Comparison of ENCODE assay signal across 4 cellular contexts in the genomic region with DNA sequence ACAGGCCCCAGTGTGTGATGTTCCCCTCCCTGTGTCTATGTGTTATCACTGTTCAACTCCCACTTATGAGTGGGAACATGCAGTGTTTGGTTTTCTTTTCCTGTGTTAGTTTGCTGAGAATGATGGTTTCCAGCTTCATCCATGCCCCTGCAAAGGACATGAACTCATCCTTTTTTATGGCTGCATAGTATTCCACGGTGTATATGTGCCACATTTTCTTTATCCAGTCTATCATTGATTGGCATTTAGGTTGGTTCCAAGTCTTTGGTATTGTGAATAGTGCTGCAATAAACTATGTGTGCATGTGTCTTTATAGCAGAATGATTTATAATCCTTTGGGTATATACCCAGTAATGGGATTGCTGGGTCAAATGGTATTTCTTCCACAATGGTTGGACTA.
DNase-seq lines count a peak whose midpoint lies in the region; ATAC-seq, FAIRE-seq and TF ChIP-seq lines count a peak whose summit lies in the region.
"Not testable (repeated sequence)": the region's sequence is repeated elsewhere in the genome, so short reads cannot be mapped to it uniquely, and the experiment has no call there.

No MANE protein-coding gene starts in this region.

- H3K36me3 Mint-ChIP-seq in activated naive CD8-positive, alpha-beta T cell treated with anti-CD3 and anti-CD28 coated beads for 36 hours; neural progenitor cell: not testable (repeated sequence)

- not testable (repeated sequence) for H3K4me1 Mint-ChIP-seq in activated naive CD8-positive, alpha-beta T cell treated with anti-CD3 and anti-CD28 coated beads for 36 hours; neural progenitor cell

- H3K4me1 ChIP-seq in HEK293 (ENCODE audit: control insufficient read depth, insufficient read depth, low read length); neural progenitor cell: not testable (repeated sequence)
- peaks cover 3 to 24% of the 10 kb centered on the region in 2 experiments; a peak in 4 of 5 replicates for H3K4me1 ChIP-seq in K562 (replicated peaks in 1 of 2; ENCODE audit: control insufficient read depth in 2 of 2, insufficient read depth in 2 of 2, low read length in 2 of 2)

- FAIRE-seq in K562 (lab: Jason Lieb, UNC), result not testable (repeated sequence)

- H3F3A ChIP-seq in neural progenitor cell (ENCODE audit: low read depth), result not testable (repeated sequence)

- not testable (repeated sequence) for H3K9me3 ChIP-seq in HEK293 (ENCODE audit: control insufficient read depth, insufficient read depth, low read depth, low read length); K562 (replicated peaks; ENCODE audit: control insufficient read depth, insufficient read depth, low read depth, low read length); neural progenitor cell (ENCODE audit: low read depth)

- intact Hi-C loops in K562 (cut with micrococcal nuclease), result loop anchor here (5.0 kb wide), 1 partner anchor 83 kb away; no protein-coding TSS in a partner anchor

- not testable (repeated sequence) for H3K27me3 ChIP-seq in K562 (ENCODE audit: control insufficient read depth in 2 of 2, insufficient read depth in 2 of 2, low read length in 2 of 2); neural progenitor cell

- TF ChIP-seq CTCF in HEK293 (tag by site-specific recombination; IDR thresholded peaks at IDR 0.05); K562 (IDR thresholded peaks at IDR 0.05 in 2 of 3, conservative IDR thresholded peaks at IDR 0.05 in 1 of 3; ENCODE audit: insufficient read depth in 2 of 3, low read depth in 1 of 3, low read length in 3 of 3); neural progenitor cell (IDR thresholded peaks at IDR 0.05): not testable (repeated sequence)

- H3K4me3 Mint-ChIP-seq in activated naive CD8-positive, alpha-beta T cell treated with anti-CD3 and anti-CD28 coated beads for 36 hours, result peak overlapping the region; percentile 35
- H3K4me3 Mint-ChIP-seq in neural progenitor cell, result peak overlapping the region; percentile 55

- in situ Hi-C loops in K562 (cut with MboI), result not testable (repeated sequence)

- H3K9me3 Mint-ChIP-seq in activated naive CD8-positive, alpha-beta T cell treated with anti-CD3 and anti-CD28 coated beads for 36 hours, result not testable (repeated sequence)
- peaks cover 11% of the 10 kb centered on the region for H3K9me3 Mint-ChIP-seq in neural progenitor cell

- not testable (repeated sequence) for BruUV-seq in K562 (replicated peaks; lab: Mats Ljungman, UMichigan)

- not testable (repeated sequence) for H3K79me2 ChIP-seq in K562 (ENCODE audit: control insufficient read depth, insufficient read depth, low read length); neural progenitor cell (ENCODE audit: low read depth)

- POLR2A ChIA-PET in HEK293 (lab: Yijun Ruan, JAX); K562 (lab: Yijun Ruan, JAX): not testable (repeated sequence)

- H3K36me3 ChIP-seq in HEK293 (ENCODE audit: control insufficient read depth in 2 of 2, insufficient read depth in 1 of 2, low read length in 2 of 2); K562 (ENCODE audit: control insufficient read depth, insufficient read depth, low read length); neural progenitor cell: not testable (repeated sequence)

- not testable (repeated sequence) for H3K27ac ChIP-seq in HEK293 (ENCODE audit: extremely low read depth, low read depth, low read length); K562 (ENCODE audit: extremely low read depth, low read depth, low read length); neural progenitor cell

- not testable (repeated sequence) for H3K27ac Mint-ChIP-seq in activated naive CD8-positive, alpha-beta T cell treated with anti-CD3 and anti-CD28 coated beads for 36 hours; neural progenitor cell

- not testable (repeated sequence) for H3K9me1 ChIP-seq in K562 (ENCODE audit: control insufficient read depth, insufficient read depth, low read length)

- not testable (repeated sequence) for TF ChIP-seq EP300 in K562 (IDR thresholded peaks at IDR 0.05; ENCODE audit: low read length)

- H3K27me3 Mint-ChIP-seq in activated naive CD8-positive, alpha-beta T cell treated with anti-CD3 and anti-CD28 coated beads for 36 hours, result not testable (repeated sequence)
- peaks cover 20% of the 10 kb centered on the region for H3K27me3 Mint-ChIP-seq in neural progenitor cell (ENCODE audit: insufficient read depth, low read depth)

- TF ChIP-seq POLR2A in K562 (conservative IDR thresholded peaks at IDR 0.05), result not testable (repeated sequence)

- not testable (repeated sequence) for H3K9ac ChIP-seq in K562 (ENCODE audit: insufficient read depth in 1 of 2, low read depth in 2 of 2, low read length in 2 of 2); neural progenitor cell

- not testable (repeated sequence) for TF ChIP-seq RAD21 in K562 (CRISPR knock-in tag; conservative IDR thresholded peaks at IDR 0.05 in 1 of 2, IDR thresholded peaks at IDR 0.05 in 1 of 2)

- CTCF ChIA-PET in HEK293 (lab: Yijun Ruan, JAX), result interaction anchor here (0.6 to 1.7 kb wide), 2 partner anchors 7 to 67 kb away, joined by 4 to 9 read pairs; no protein-coding TSS in a partner anchor
- CTCF ChIA-PET in K562 (lab: Yijun Ruan, JAX; ENCODE audit: low intra/inter-chr PET ratio), result not testable (repeated sequence)

- not testable (repeated sequence) for H4K20me1 ChIP-seq in K562 (replicated peaks; ENCODE audit: control insufficient read depth, insufficient read depth, low read length); neural progenitor cell (ENCODE audit: low read depth)

- ATAC-seq in K562, result not testable (repeated sequence)

- not testable (repeated sequence) for DNase-seq in activated naive CD8-positive, alpha-beta T cell treated with anti-CD3 and anti-CD28 coated beads for 36 hours; K562 (ENCODE audit: extremely low read depth in 1 of 4, low spot score in 3 of 4); neural progenitor cell (ENCODE audit: low spot score)

- H3K4me3 ChIP-seq in HEK293 (ENCODE audit: low read depth, low read length); K562; neural progenitor cell: not testable (repeated sequence)

- H3K4me2 ChIP-seq in K562 (ENCODE audit: insufficient read depth, low read length); neural progenitor cell: not testable (repeated sequence)

- not testable (repeated sequence) for H2AFZ ChIP-seq in K562 (ENCODE audit: low read depth, low read length); neural progenitor cell (replicated peaks)

- 40% methylated on average over 1 of the region's 1 CpG for WGBS in K562 (ENCODE audit: insufficient coverage, low coverage, missing lambda C conversion rate)

TF ChIP-seq in HEK293, 187 proteins besides CTCF, POLR2A, EP300 and RAD21:
- TF ChIP-seq ZNF146 (tag by site-specific recombination; IDR thresholded peaks at IDR 0.05), result peak; percentile 70

TF ChIP-seq in K562, 482 proteins besides CTCF, POLR2A, EP300 and RAD21:
- TF ChIP-seq ZNF146 (CRISPR knock-in tag; IDR thresholded peaks at IDR 0.05; ENCODE audit: unreplicated experiment) (peak; percentile 96), RBM25 (IDR thresholded peaks at IDR 0.05; ENCODE audit: low read depth, low read length, severe bottlenecking) (peak; percentile 21), KDM1A (IDR thresholded peaks at IDR 0.05) (peak in 1 of 2 experiments; percentile 10; a peak in 1 of 4 replicates)
- TF ChIP-seq, protein P1, sequence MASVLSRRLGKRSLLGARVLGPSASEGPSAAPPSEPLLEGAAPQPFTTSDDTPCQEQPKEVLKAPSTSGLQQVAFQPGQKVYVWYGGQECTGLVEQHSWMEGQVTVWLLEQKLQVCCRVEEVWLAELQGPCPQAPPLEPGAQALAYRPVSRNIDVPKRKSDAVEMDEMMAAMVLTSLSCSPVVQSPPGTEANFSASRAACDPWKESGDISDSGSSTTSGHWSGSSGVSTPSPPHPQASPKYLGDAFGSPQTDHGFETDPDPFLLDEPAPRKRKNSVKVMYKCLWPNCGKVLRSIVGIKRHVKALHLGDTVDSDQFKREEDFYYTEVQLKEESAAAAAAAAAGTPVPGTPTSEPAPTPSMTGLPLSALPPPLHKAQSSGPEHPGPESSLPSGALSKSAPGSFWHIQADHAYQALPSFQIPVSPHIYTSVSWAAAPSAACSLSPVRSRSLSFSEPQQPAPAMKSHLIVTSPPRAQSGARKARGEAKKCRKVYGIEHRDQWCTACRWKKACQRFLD (CRISPR knock-in tag; IDR thresholded peaks at IDR 0.05), result 0 out of 2 replicates have a peak, but pooled peaks have one; percentile 8
